In genomic region chr11:64856382-64857227, GRCh38 we compare ENCODE assay signal across 2 cellular contexts.
A peak's percentile ranks its signal among the peaks of the same experiment; 100 is the strongest.
TF ChIP-seq lines count a peak whose summit lies in the region.

No MANE protein-coding gene starts in this region.

TF ChIP-seq in K562, 482 proteins besides CTCF, POLR2A, EP300 and RAD21 (continues in another document):
- TF ChIP-seq L3MBTL2 (IDR thresholded peaks at IDR 0.05): no peak
- TF ChIP-seq ZNF592 (IDR thresholded peaks at IDR 0.05): peak; percentile 64; the same call in 1 of the 2 replicates
- no peak for TF ChIP-seq ETV1 (tag; conservative IDR thresholded peaks at IDR 0.05; ENCODE audit: low read depth)
- TF ChIP-seq, protein P1, sequence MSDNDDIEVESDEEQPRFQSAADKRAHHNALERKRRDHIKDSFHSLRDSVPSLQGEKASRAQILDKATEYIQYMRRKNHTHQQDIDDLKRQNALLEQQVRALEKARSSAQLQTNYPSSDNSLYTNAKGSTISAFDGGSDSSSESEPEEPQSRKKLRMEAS (CRISPR knock-in tag; IDR thresholded peaks at IDR 0.05): 0 out of 2 replicates have a peak, but pooled peaks have one; percentile 38
- TF ChIP-seq ZBTB40 (IDR thresholded peaks at IDR 0.05): 0 out of 2 replicates have a peak, but pooled peaks have one; percentile 21
- TF ChIP-seq ZBTB40 (CRISPR knock-in tag; IDR thresholded peaks at IDR 0.05): no peak
- TF ChIP-seq TAF9B (IDR thresholded peaks at IDR 0.05; ENCODE audit: partially characterized antibody): no peak
- no peak for TF ChIP-seq PHF20 (IDR thresholded peaks at IDR 0.05; ENCODE audit: partially characterized antibody)

TF ChIP-seq in WTC11, 78 proteins besides CTCF, POLR2A, EP300 and RAD21:
- TF ChIP-seq, protein P2, sequence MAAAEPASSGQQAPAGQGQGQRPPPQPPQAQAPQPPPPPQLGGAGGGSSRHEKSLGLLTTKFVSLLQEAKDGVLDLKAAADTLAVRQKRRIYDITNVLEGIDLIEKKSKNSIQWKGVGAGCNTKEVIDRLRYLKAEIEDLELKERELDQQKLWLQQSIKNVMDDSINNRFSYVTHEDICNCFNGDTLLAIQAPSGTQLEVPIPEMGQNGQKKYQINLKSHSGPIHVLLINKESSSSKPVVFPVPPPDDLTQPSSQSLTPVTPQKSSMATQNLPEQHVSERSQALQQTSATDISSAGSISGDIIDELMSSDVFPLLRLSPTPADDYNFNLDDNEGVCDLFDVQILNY (CRISPR knock-in tag; IDR thresholded peaks at IDR 0.05): no peak
- TF ChIP-seq NFYB (CRISPR knock-in tag; conservative IDR thresholded peaks at IDR 0.05; ENCODE audit: low read depth): no peak
- TF ChIP-seq SMAD3 (CRISPR knock-in tag; IDR thresholded peaks at IDR 0.05; ENCODE audit: borderline replicate concordance): no peak
- TF ChIP-seq, protein P1 (CRISPR knock-in tag; IDR thresholded peaks at IDR 0.05): no peak
- no peak for TF ChIP-seq ZNF281 (CRISPR knock-in tag; IDR thresholded peaks at IDR 0.05)
- TF ChIP-seq OVOL2 (CRISPR knock-in tag; IDR thresholded peaks at IDR 0.05; ENCODE audit: borderline replicate concordance): no peak
- no peak for TF ChIP-seq NFE2L1 (CRISPR knock-in tag; IDR thresholded peaks at IDR 0.05)
- no peak for TF ChIP-seq ZSCAN18 (CRISPR knock-in tag; IDR thresholded peaks at IDR 0.05)
- no peak for TF ChIP-seq HMGA2 (CRISPR knock-in tag; IDR thresholded peaks at IDR 0.05)
- TF ChIP-seq ZNF263 (CRISPR knock-in tag; IDR thresholded peaks at IDR 0.05; ENCODE audit: low read depth): no peak
- TF ChIP-seq ZBTB43 (CRISPR knock-in tag; IDR thresholded peaks at IDR 0.05): no peak
- TF ChIP-seq, protein P3, sequence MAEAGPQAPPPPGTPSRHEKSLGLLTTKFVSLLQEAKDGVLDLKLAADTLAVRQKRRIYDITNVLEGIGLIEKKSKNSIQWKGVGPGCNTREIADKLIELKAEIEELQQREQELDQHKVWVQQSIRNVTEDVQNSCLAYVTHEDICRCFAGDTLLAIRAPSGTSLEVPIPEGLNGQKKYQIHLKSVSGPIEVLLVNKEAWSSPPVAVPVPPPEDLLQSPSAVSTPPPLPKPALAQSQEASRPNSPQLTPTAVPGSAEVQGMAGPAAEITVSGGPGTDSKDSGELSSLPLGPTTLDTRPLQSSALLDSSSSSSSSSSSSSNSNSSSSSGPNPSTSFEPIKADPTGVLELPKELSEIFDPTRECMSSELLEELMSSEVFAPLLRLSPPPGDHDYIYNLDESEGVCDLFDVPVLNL (CRISPR knock-in tag; IDR thresholded peaks at IDR 0.05; ENCODE audit: borderline replicate concordance, low read depth): no peak
